Comparison of ENCODE assay signal across 21 cellular contexts in the genomic region with DNA sequence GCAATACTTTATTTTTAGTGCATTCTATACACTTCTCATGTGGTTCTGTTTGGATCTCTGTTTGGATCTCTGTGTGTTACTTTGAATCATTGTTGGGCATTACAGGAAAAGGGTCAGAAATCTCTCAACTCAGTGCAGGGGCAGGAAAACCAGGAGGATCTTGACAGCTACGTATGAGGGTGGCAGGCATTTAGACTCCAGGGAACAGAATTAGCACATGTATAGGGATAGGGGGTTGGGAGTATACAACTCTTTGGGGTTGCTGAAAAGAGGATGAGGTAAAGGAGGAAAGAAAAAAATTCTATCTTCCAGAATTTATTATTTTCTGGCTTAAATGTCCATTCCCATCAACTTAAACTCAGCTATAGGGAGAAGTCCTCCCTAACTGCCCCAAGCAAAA.
"Had no signal": no experiment of that assay in that cellular context is flagged by ENCODE, and none has a peak within 500 bp of the region (broad histone marks: within the 10 kb centered on the region; RNA-seq: fewer than 3 reads in every experiment).

No MANE protein-coding gene starts in this region.

- H2AFZ ChIP-seq: PC-9 had no signal

- H3K36me3 ChIP-seq: brain microvascular endothelial cell, cardiac muscle cell had no signal

- H3K4me3 Mint-ChIP-seq: activated CD4-positive, alpha-beta memory T cell treated with anti-CD3 and anti-CD28 coated beads, Interleukin-2, amount 10 ng/mL, durations not matched to agents 7 days and 5 days; activated CD4-positive, alpha-beta T cell treated with anti-CD3 and anti-CD28 coated beads for 36 hours; activated naive CD4-positive, alpha-beta T cell treated with anti-CD3 and anti-CD28 coated beads, Interleukin-2, amount 50 U/mL, for 24 hours; T-helper 17 cell had no signal

- H3K27ac ChIP-seq: brain microvascular endothelial cell, cardiac muscle cell, PC-9 had no signal

- H3K27me3 Mint-ChIP-seq: activated naive CD4-positive, alpha-beta T cell treated with anti-CD3 and anti-CD28 coated beads, Interleukin-2, amount 50 U/mL, for 24 hours; T-helper 17 cell had no signal

- H3K4me2 ChIP-seq: PC-9 had no signal

- H3K36me3 Mint-ChIP-seq: activated naive CD4-positive, alpha-beta T cell treated with anti-CD3 and anti-CD28 coated beads, Interleukin-2, amount 50 U/mL, for 24 hours had no signal

- H3K27ac Mint-ChIP-seq: activated CD4-positive, alpha-beta memory T cell treated with anti-CD3 and anti-CD28 coated beads, Interleukin-2, amount 10 ng/mL, durations not matched to agents 7 days and 5 days; activated CD4-positive, alpha-beta T cell treated with anti-CD3 and anti-CD28 coated beads for 36 hours; activated naive CD4-positive, alpha-beta T cell treated with anti-CD3 and anti-CD28 coated beads, Interleukin-2, amount 50 U/mL, for 24 hours; T-helper 17 cell had no signal

- H3K4me3 ChIP-seq: cardiac muscle cell, PC-9 had no signal

- ATAC-seq: activated CD4-positive, alpha-beta T cell treated with anti-CD3 and anti-CD28 coated beads for 36 hours; T-helper 17 cell had no signal

- H3K27me3 ChIP-seq: brain microvascular endothelial cell, cardiac muscle cell had no signal

- DNase-seq: activated CD4-positive, alpha-beta memory T cell treated with anti-CD3 and anti-CD28 coated beads, Interleukin-2, amount 10 ng/mL, durations not matched to agents 7 days and 5 days; activated CD4-positive, alpha-beta T cell treated with anti-CD3 and anti-CD28 coated beads for 36 hours; activated CD4-positive, alpha-beta T cell treated with anti-CD3 and anti-CD28 coated beads, Interleukin-2, amount 50 U/mL, for 1 hour; activated CD4-positive, CD25-positive, alpha-beta regulatory T cell; activated CD8-positive, alpha-beta memory T cell treated with anti-CD3 and anti-CD28 coated beads, Interleukin-2, amount 50 U/mL, for 48 hours; activated effector memory CD4-positive, alpha-beta T cell treated with Interleukin-2 at 50 U/mL for 16 hours; activated naive CD4-positive, alpha-beta T cell; activated T-cell treated with anti-CD3 and anti-CD28 coated beads, Interleukin-2, amount 50 U/mL, for 1 hour; brain microvascular endothelial cell; NCI-H1105 treated with DMSO at 0.1 percent for 48 hours; NCI-H1436 treated with DMSO at 0.1 percent for 48 hours; NCI-H187; NCI-H2081 treated with DMSO at 0.1 percent for 48 hours; NCI-H446; NCI-H524; PC-9; SIG-M5; T-helper 17 cell; T-helper 9 cell had no signal
